Comparison of ENCODE assay signal across 8 cellular contexts in genomic region chr16:4693956-4694663, GRCh38. TPM values are rescaled to one million over a fixed set of nuclear protein-coding genes. Genes with fewer than 3 reads are reported as not detected.
A peak's percentile ranks its signal among the peaks of the same experiment; 100 is the strongest.
DNase-seq lines count a peak whose midpoint lies in the region; ATAC-seq and TF ChIP-seq lines count a peak whose summit lies in the region.

No MANE protein-coding gene starts in this region.

- peak overlapping the region; percentile 73 for H3K4me3 Mint-ChIP-seq in stimulated activated effector memory CD8-positive, alpha-beta T cell treated with anti-CD3 and anti-CD28 coated beads, Interleukin-12 subunit alpha, Interleukin-12 subunit beta, amount 100 ng/mL, for 72 hours

- peak overlapping the region; percentile 80 for H3K4me3 ChIP-seq in WI38 (ENCODE audit: low read depth, low read length)
- peak overlapping the region; percentile 89 to 99 for H3K4me3 ChIP-seq in left lung

- no peaks in the 10 kb centered on the region for H3K9me3 Mint-ChIP-seq in stimulated activated effector memory CD8-positive, alpha-beta T cell treated with anti-CD3 and anti-CD28 coated beads, Interleukin-12 subunit alpha, Interleukin-12 subunit beta, amount 100 ng/mL, for 72 hours

- ATAC-seq in GM18502 (IDR thresholded peaks at IDR 0.05; ENCODE audit: poor library complexity, unreplicated experiment) (peak; percentile 9), HG03175 (IDR thresholded peaks at IDR 0.05; ENCODE audit: unreplicated experiment) (peak; percentile 9), left lung (peak; percentile 36), HG02852 (IDR thresholded peaks at IDR 0.05; ENCODE audit: unreplicated experiment) (no peak), GM18873 (IDR thresholded peaks at IDR 0.05; ENCODE audit: low FRiP score, unreplicated experiment) (no peak)
- peak; percentile 46 for ATAC-seq in stimulated activated effector memory CD8-positive, alpha-beta T cell treated with anti-CD3 and anti-CD28 coated beads, Interleukin-12 subunit alpha, Interleukin-12 subunit beta, amount 100 ng/mL, for 72 hours

- intact Hi-C loops in left lung (cut with DNase I): no loop called here

- H3K27ac Mint-ChIP-seq in stimulated activated effector memory CD8-positive, alpha-beta T cell treated with anti-CD3 and anti-CD28 coated beads, Interleukin-12 subunit alpha, Interleukin-12 subunit beta, amount 100 ng/mL, for 72 hours: peak overlapping the region; percentile 83

- peak; percentile 22 for DNase-seq in dedifferentiated amniotic fluid mesenchymal stem cell (ENCODE audit: extremely low spot score)
- DNase-seq in left lung: peak in 1 of 2 donors; percentile 85
- peak in 1 of 2 donors; percentile 65 for DNase-seq in stimulated activated effector memory CD8-positive, alpha-beta T cell treated with anti-CD3 and anti-CD28 coated beads, Interleukin-12 subunit alpha, Interleukin-12 subunit beta, amount 100 ng/mL, for 72 hours (ENCODE audit: low spot score in 2 of 2)

- H3K27me3 ChIP-seq in left lung: no peaks in the 10 kb centered on the region

- H3K4me1 Mint-ChIP-seq in stimulated activated effector memory CD8-positive, alpha-beta T cell treated with anti-CD3 and anti-CD28 coated beads, Interleukin-12 subunit alpha, Interleukin-12 subunit beta, amount 100 ng/mL, for 72 hours: peaks cover 14% of the 10 kb centered on the region

- H3K27ac ChIP-seq in left lung: peak overlapping the region; percentile 65 to 86

- H3K4me1 ChIP-seq in left lung: peaks cover 12 to 39% of the 10 kb centered on the region in 2 donors

- H3K9me3 ChIP-seq in left lung: no peaks in the 10 kb centered on the region

- no peak for TF ChIP-seq CTCF in WI38 (IDR thresholded peaks at IDR 0.05; ENCODE audit: low read depth, low read length)
- no peak for TF ChIP-seq CTCF in left lung (IDR thresholded peaks at IDR 0.05)

- H3K36me3 ChIP-seq in left lung: peaks cover 0 to 58% of the 10 kb centered on the region in 2 donors

- peaks cover 56% of the 10 kb centered on the region for H3K36me3 Mint-ChIP-seq in stimulated activated effector memory CD8-positive, alpha-beta T cell treated with anti-CD3 and anti-CD28 coated beads, Interleukin-12 subunit alpha, Interleukin-12 subunit beta, amount 100 ng/mL, for 72 hours

RNA-seq across cellular contexts. Expression of gene NUDT16L1, which starts 0.7 kb away (rescaled TPM):
- 10 to 100 TPM; 26.6 to 53.1 TPM for total RNA-seq in left lung

RNA-seq across cellular contexts. Expression of gene ANKS3, which starts 40.0 kb away (rescaled TPM):
- total RNA-seq in left lung: 10 to 100 TPM; 16.1 to 18.9 TPM

RNA-seq across cellular contexts. Expression of gene DNAAF8, which starts 40.2 kb away (rescaled TPM):
- 1 to 10 TPM; 1.2 to 4.2 TPM for total RNA-seq in left lung

Comparison
In these comparisons a context has a peak if more than half of its experiments do, and no peak if none do; other contexts are left out.
1. ATAC-seq: peak in GM18502 (single experiment), HG03175 (single experiment), left lung (single experiment) and stimulated activated effector memory CD8-positive, alpha-beta T cell treated with anti-CD3 and anti-CD28 coated beads, Interleukin-12 subunit alpha, Interleukin-12 subunit beta, amount 100 ng/mL, for 72 hours (single experiment); none in HG02852 (single experiment) and GM18873 (single experiment).